ENCODE assay signal across 23 cellular contexts in the genomic region with DNA sequence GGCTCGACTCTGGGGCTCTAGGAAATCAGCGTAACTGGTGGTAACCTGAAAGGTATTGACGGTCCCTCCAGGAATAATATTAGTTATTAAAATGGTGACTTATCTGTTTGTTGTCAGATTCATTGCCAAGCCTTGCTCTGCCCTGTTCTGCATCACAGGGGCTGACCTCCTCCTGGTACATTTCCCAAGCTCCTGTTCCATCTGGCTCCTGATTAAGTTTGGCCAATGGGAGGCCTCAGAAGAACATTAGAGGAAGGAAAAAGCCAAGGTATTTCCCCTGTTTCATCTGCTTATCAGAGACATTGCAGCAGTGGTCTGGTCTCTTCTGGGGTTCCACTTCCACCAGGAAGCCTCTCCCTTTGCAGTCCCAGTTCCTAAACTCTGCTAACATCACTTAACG.
A peak's percentile ranks its signal among the peaks of the same experiment; 100 is the strongest.
DNase-seq lines count a peak whose midpoint lies in the region; ATAC-seq and TF ChIP-seq lines count a peak whose summit lies in the region.
"Had no signal": no experiment of that assay in that cellular context is flagged by ENCODE, and none has a peak within 500 bp of the region (broad histone marks: within the 10 kb centered on the region; RNA-seq: fewer than 3 reads in every experiment).

No MANE protein-coding gene starts in this region.

- no peak for TF ChIP-seq EP300 in esophagus muscularis mucosa (IDR thresholded peaks at IDR 0.05)

- no peaks in the 10 kb centered on the region for H3K36me3 Mint-ChIP-seq in nephron (ENCODE audit: low read depth)
- H3K36me3 Mint-ChIP-seq: CD14-positive monocyte had no signal

- no peak overlapping the region for H3K4me2 ChIP-seq in osteoblast (ENCODE audit: insufficient read depth, low read length)
- H3K4me2 ChIP-seq: BLaER1 had no signal

- H3K27ac ChIP-seq in esophagus muscularis mucosa (replicated peaks in 1 of 4) (no peak overlapping the region), osteoblast (ENCODE audit: low read depth, low read length) (no peak overlapping the region)
- H3K27ac ChIP-seq: BLaER1 had no signal

- H3K4me3 Mint-ChIP-seq in nephron: no peak overlapping the region
- H3K4me3 Mint-ChIP-seq: CD14-positive monocyte; CD4-positive, alpha-beta memory T cell; CD4-positive, CD25-positive, alpha-beta regulatory T cell; CD8-positive, alpha-beta memory T cell had no signal

- TF ChIP-seq CTCF in esophagus muscularis mucosa (IDR thresholded peaks at IDR 0.05) (no peak), nephron (IDR thresholded peaks at IDR 0.05; ENCODE audit: unreplicated experiment in 3 of 3) (no peak), osteoblast (IDR thresholded peaks at IDR 0.05; ENCODE audit: extremely low read depth, low read depth, low read length) (no peak)

- no peaks in the 10 kb centered on the region for H3K27me3 Mint-ChIP-seq in nephron (ENCODE audit: low read depth)
- H3K27me3 Mint-ChIP-seq: CD4-positive, alpha-beta memory T cell; CD4-positive, CD25-positive, alpha-beta regulatory T cell had no signal

- H3K4me1 Mint-ChIP-seq in nephron: peaks cover 72% of the 10 kb centered on the region
- H3K4me1 Mint-ChIP-seq: CD4-positive, alpha-beta memory T cell; CD4-positive, CD25-positive, alpha-beta regulatory T cell; CD8-positive, alpha-beta memory T cell had no signal

- intact Hi-C loops in esophagus muscularis mucosa (cut with DNase I): no loop called here

- H3K9me3 ChIP-seq in esophagus muscularis mucosa (no peaks in the 10 kb centered on the region), osteoblast (ENCODE audit: low read depth, low read length) (no peaks in the 10 kb centered on the region)
- H3K9me3 ChIP-seq: BE2C, BLaER1 had no signal

- H3K36me3 ChIP-seq in esophagus muscularis mucosa (no peaks in the 10 kb centered on the region), osteoblast (ENCODE audit: insufficient read depth, low read length) (no peaks in the 10 kb centered on the region)
- H3K36me3 ChIP-seq: BE2C, BLaER1 had no signal

- no peak for TF ChIP-seq POLR2A in esophagus muscularis mucosa (IDR thresholded peaks at IDR 0.05; ENCODE audit: low read depth)

- H3K4me3 ChIP-seq in esophagus muscularis mucosa: no peak overlapping the region
- H3K4me3 ChIP-seq in osteoblast (ENCODE audit: insufficient read depth, low read length): no peak overlapping the region
- H3K4me3 ChIP-seq: BLaER1 had no signal

- H3K27ac Mint-ChIP-seq in nephron: peak overlapping the region in 2 of 3 experiments; percentile 65 to 87
- H3K27ac Mint-ChIP-seq: CD14-positive monocyte; CD4-positive, alpha-beta memory T cell; CD4-positive, CD25-positive, alpha-beta regulatory T cell; CD8-positive, alpha-beta memory T cell had no signal

- no peak overlapping the region for H2AFZ ChIP-seq in osteoblast (ENCODE audit: low read length)

- no peaks in the 10 kb centered on the region for H3K79me2 ChIP-seq in osteoblast (ENCODE audit: insufficient read depth, low read length)

- WGBS in esophagus muscularis mucosa: 95% methylated on average over 4 of the region's 4 CpGs

- H3K4me1 ChIP-seq in esophagus muscularis mucosa: no peaks in the 10 kb centered on the region
- peaks cover 13% of the 10 kb centered on the region for H3K4me1 ChIP-seq in osteoblast (ENCODE audit: insufficient read depth, low read length)
- H3K4me1 ChIP-seq: BE2C, BLaER1 had no signal

- H3K27me3 ChIP-seq in esophagus muscularis mucosa: no peaks in the 10 kb centered on the region
- no peaks in the 10 kb centered on the region for H3K27me3 ChIP-seq in osteoblast (ENCODE audit: insufficient read depth, low read length)
- H3K27me3 ChIP-seq: BE2C, BLaER1 had no signal

- DNase-seq in NCI-H82 (lab: John Stamatoyannopoulos, UW): peak; percentile 17
- no peak for DNase-seq in NCI-H82 treated with DMSO at 0.1 percent for 48 hours (lab: John Stamatoyannopoulos, UW; ENCODE audit: unreplicated experiment)
- peak; percentile 61 for DNase-seq in cerebellar cortex (ENCODE audit: low spot score)
- peak; percentile 62 for DNase-seq in esophagus muscularis mucosa (ENCODE audit: extremely low spot score)
- DNase-seq in NOMO-1 treated with dmso at 0.1 percent for 144 hours (lab: John Stamatoyannopoulos, UW; ENCODE audit: unreplicated experiment): no peak
- no peak for DNase-seq in osteoblast (ENCODE audit: insufficient read length, low spot score, missing footprints)
- DNase-seq: 8988T; ACHN; BE2C; CD4-positive, alpha-beta memory T cell; CD4-positive, CD25-positive, alpha-beta regulatory T cell; CD8-positive, alpha-beta memory T cell; COR-L47; DMS153; DMS53; DMS79; DND-41; EL; GF-D8 had no signal

- H4K20me1 ChIP-seq in osteoblast (ENCODE audit: insufficient read depth, low read length): no peaks in the 10 kb centered on the region
- H4K20me1 ChIP-seq: BLaER1 had no signal

- no peak for ATAC-seq in HG02981 (IDR thresholded peaks at IDR 0.05; ENCODE audit: unreplicated experiment)

- H3K9me3 Mint-ChIP-seq in nephron: no peaks in the 10 kb centered on the region
- H3K9me3 Mint-ChIP-seq: CD4-positive, alpha-beta memory T cell; CD4-positive, CD25-positive, alpha-beta regulatory T cell had no signal

Comparison
In these comparisons a context has a peak if more than half of its experiments do, and no peak if none do; other contexts are left out.
1. DNase-seq: peak in NCI-H82 (single experiment), cerebellar cortex (single experiment) and esophagus muscularis mucosa (single experiment); none in NCI-H82 treated with DMSO at 0.1 percent for 48 hours (single experiment), NOMO-1 treated with dmso at 0.1 percent for 144 hours (single experiment) and osteoblast (single experiment).